ENCODE assay signal across 9 cellular contexts in genomic region chr2:195898505-195898904, GRCh38.
DNase-seq lines count a peak whose midpoint lies in the region; ATAC-seq and TF ChIP-seq lines count a peak whose summit lies in the region.
"Had no signal": no experiment of that assay in that cellular context is flagged by ENCODE, and none has a peak within 500 bp of the region (broad histone marks: within the 10 kb centered on the region; RNA-seq: fewer than 3 reads in every experiment).

No MANE protein-coding gene starts in this region.

- peaks cover 2% of the 10 kb centered on the region for H3K27me3 Mint-ChIP-seq in activated CD8-positive, alpha-beta T cell treated with anti-CD3 and anti-CD28 coated beads, Interleukin-2, amount 10 ng/mL, durations not matched to agents 7 days and 5 days (ENCODE audit: low read depth)

- DNase-seq in NCI-H510A treated with DMSO at 0.1 percent for 48 hours (lab: John Stamatoyannopoulos, UW) (peak; percentile 11), NCI-H510A (lab: John Stamatoyannopoulos, UW) (no peak), brain microvascular endothelial cell (peak; percentile 99), kidney epithelial cell (ENCODE audit: low read depth) (peak; percentile 35), uterus (peak; percentile 16 to 33)
- no peak for DNase-seq in activated CD8-positive, alpha-beta T cell treated with anti-CD3 and anti-CD28 coated beads, Interleukin-2, amount 10 ng/mL, durations not matched to agents 7 days and 5 days
- DNase-seq in stimulated activated CD4-positive, alpha-beta T cell treated with anti-CD3 and anti-CD28 coated beads, Interleukin-2, amount 100 ng/mL, for 24 hours = no peak

- H3K36me3 ChIP-seq in brain microvascular endothelial cell (replicated peaks) = no peaks in the 10 kb centered on the region
- no peaks in the 10 kb centered on the region for H3K36me3 ChIP-seq in kidney epithelial cell (ENCODE audit: control insufficient read depth, insufficient read depth, low read length)
- no peaks in the 10 kb centered on the region for H3K36me3 ChIP-seq in uterus

- no peaks in the 10 kb centered on the region for H3K9me3 ChIP-seq in uterus

- ATAC-seq in GM19395 (IDR thresholded peaks at IDR 0.05; ENCODE audit: unreplicated experiment) = no peak
- ATAC-seq in activated CD8-positive, alpha-beta T cell treated with anti-CD3 and anti-CD28 coated beads, Interleukin-2, amount 10 ng/mL, durations not matched to agents 7 days and 5 days = no peak

- no peaks in the 10 kb centered on the region for H3K36me3 Mint-ChIP-seq in activated CD8-positive, alpha-beta T cell treated with anti-CD3 and anti-CD28 coated beads, Interleukin-2, amount 10 ng/mL, durations not matched to agents 7 days and 5 days (ENCODE audit: low read depth)

- CTCF ChIA-PET in activated CD8-positive, alpha-beta T cell treated with anti-CD3 and anti-CD28 coated beads, Interleukin-2, amount 10 ng/mL, durations not matched to agents 7 days and 5 days (lab: Charles Lee) = no interaction called here

- no peaks in the 10 kb centered on the region for H3K9me3 Mint-ChIP-seq in activated CD8-positive, alpha-beta T cell treated with anti-CD3 and anti-CD28 coated beads, Interleukin-2, amount 10 ng/mL, durations not matched to agents 7 days and 5 days (ENCODE audit: insufficient read depth)

- no peak for TF ChIP-seq POLR2A in uterus (IDR thresholded peaks at IDR 0.05)

- in situ Hi-C loops in brain microvascular endothelial cell (cut with HindIII; ENCODE audit: low pct_ligation_motif_present, low sequenced_read_pairs) = no loop called here

- no peak overlapping the region for H3K4me3 Mint-ChIP-seq in activated CD8-positive, alpha-beta T cell treated with anti-CD3 and anti-CD28 coated beads, Interleukin-2, amount 10 ng/mL, durations not matched to agents 7 days and 5 days

- POLR2A ChIA-PET in activated CD8-positive, alpha-beta T cell treated with anti-CD3 and anti-CD28 coated beads, Interleukin-2, amount 10 ng/mL, durations not matched to agents 7 days and 5 days (lab: Charles Lee) = no interaction called here

- no peaks in the 10 kb centered on the region for H3K4me1 ChIP-seq in uterus

- intact Hi-C loops in uterus (cut with DNase I; ENCODE audit: low total_unique reads) = no loop called here

- H3K27me3 ChIP-seq in brain microvascular endothelial cell (replicated peaks) (no peaks in the 10 kb centered on the region), kidney epithelial cell (ENCODE audit: control insufficient read depth, insufficient read depth, low read length) (no peaks in the 10 kb centered on the region), uterus (no peaks in the 10 kb centered on the region)

- no peak overlapping the region for H3K27ac Mint-ChIP-seq in activated CD8-positive, alpha-beta T cell treated with anti-CD3 and anti-CD28 coated beads, Interleukin-2, amount 10 ng/mL, durations not matched to agents 7 days and 5 days

- H3K4me1 Mint-ChIP-seq in activated CD8-positive, alpha-beta T cell treated with anti-CD3 and anti-CD28 coated beads, Interleukin-2, amount 10 ng/mL, durations not matched to agents 7 days and 5 days (ENCODE audit: low read depth) = no peaks in the 10 kb centered on the region

- H3K4me3 ChIP-seq in brain microvascular endothelial cell (ENCODE audit: low read depth, low read length) = no peak overlapping the region
- no peak overlapping the region for H3K4me3 ChIP-seq in kidney epithelial cell (ENCODE audit: low read depth, low read length)
- no peak overlapping the region for H3K4me3 ChIP-seq in uterus

- TF ChIP-seq CTCF in brain microvascular endothelial cell (IDR thresholded peaks at IDR 0.05; ENCODE audit: low read depth, low read length, missing control alignments) (no peak), kidney epithelial cell (IDR thresholded peaks at IDR 0.05; ENCODE audit: insufficient read depth, low read length, poor library complexity, severe bottlenecking) (no peak), uterus (IDR thresholded peaks at IDR 0.05) (no peak)

- H3K27ac ChIP-seq in brain microvascular endothelial cell (peak overlapping the region; percentile 73), uterus (no peak overlapping the region)
- H3K27ac ChIP-seq: 22Rv1 had no signal

Comparison
In these comparisons a context has a peak if more than half of its experiments do, and no peak if none do; other contexts are left out.
1. DNase-seq: peak in NCI-H510A treated with DMSO at 0.1 percent for 48 hours (single experiment), brain microvascular endothelial cell (single experiment), kidney epithelial cell (single experiment) and uterus (2 of 2); none in NCI-H510A (single experiment), activated CD8-positive, alpha-beta T cell treated with anti-CD3 and anti-CD28 coated beads, Interleukin-2, amount 10 ng/mL, durations not matched to agents 7 days and 5 days (single experiment) and stimulated activated CD4-positive, alpha-beta T cell treated with anti-CD3 and anti-CD28 coated beads, Interleukin-2, amount 100 ng/mL, for 24 hours (0 of 2).